Comparison of ENCODE assay signal across 8 cellular contexts in the genomic region with DNA sequence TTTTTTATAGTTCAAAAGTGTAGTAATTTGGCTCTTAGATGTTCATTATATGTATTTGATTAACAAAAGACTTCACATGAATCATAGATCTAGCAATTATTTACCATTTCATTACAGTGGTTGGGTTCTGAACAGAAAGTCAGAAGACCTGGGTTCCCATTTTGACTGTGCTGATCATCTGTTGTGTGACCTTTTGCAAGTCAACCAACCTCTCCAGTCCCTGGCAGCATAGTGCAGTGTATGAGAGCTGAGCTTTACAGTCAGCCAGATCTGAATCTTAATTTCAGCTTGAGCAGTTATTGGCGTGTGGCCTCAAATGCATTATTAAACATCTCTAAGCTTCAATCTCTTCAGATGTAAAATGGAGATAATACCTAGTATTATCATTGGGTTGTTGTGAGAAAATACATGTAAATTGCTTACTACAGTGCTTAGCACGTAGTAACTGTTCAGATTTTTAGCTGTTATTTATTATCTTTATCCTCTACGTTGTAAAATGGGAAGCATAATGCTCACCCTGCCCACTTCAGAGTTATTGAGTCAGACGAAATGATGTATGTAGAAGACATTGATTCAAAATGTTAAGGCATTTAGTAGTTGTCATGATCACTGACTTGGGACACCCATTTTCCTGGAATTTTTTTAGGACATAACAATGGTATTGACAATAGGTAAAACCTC.
DNase-seq lines count a peak whose midpoint lies in the region; ATAC-seq, FAIRE-seq and TF ChIP-seq lines count a peak whose summit lies in the region.

No MANE protein-coding gene starts in this region.

- peaks cover 70% of the 10 kb centered on the region for H3K4me1 Mint-ChIP-seq in activated CD8-positive, alpha-beta T cell treated with anti-CD3 and anti-CD28 coated beads, Interleukin-2, amount 10 ng/mL, durations not matched to agents 7 days and 5 days (ENCODE audit: low read depth)

- H3K4me3 ChIP-seq in liver (ENCODE audit: low read depth in 1 of 3, low read length in 3 of 3) (no peak overlapping the region), HepG2 (replicated peaks in 1 of 3; ENCODE audit: insufficient read depth in 1 of 3, low read depth in 2 of 3, low read length in 3 of 3) (no peak overlapping the region), mucosa of rectum (ENCODE audit: low read length in 2 of 2) (peak overlapping the region in 1 of 2 donors; percentile 75)

- H3K27me3 ChIP-seq in liver (ENCODE audit: control insufficient read depth in 4 of 4, insufficient read depth in 4 of 4, low read length in 3 of 4) (no peaks in the 10 kb centered on the region), HepG2 (ENCODE audit: control insufficient read depth in 1 of 2, insufficient read depth in 2 of 2, low read length in 2 of 2) (no peaks in the 10 kb centered on the region), mucosa of rectum (ENCODE audit: control insufficient read depth in 2 of 2, insufficient read depth in 2 of 2, low read length in 2 of 2) (no peaks in the 10 kb centered on the region)

- no peak for TF ChIP-seq CTCF in liver (IDR thresholded peaks at IDR 0.05; ENCODE audit: low read depth, low read length, missing input control)
- TF ChIP-seq CTCF in HepG2 (CRISPR knock-in tag; IDR thresholded peaks at IDR 0.05), result no peak

- CTCF ChIA-PET in HepG2 (lab: Yijun Ruan, JAX; ENCODE audit: low intra/inter-chr PET ratio, low total read pairs), result no interaction called here
- CTCF ChIA-PET in activated CD8-positive, alpha-beta T cell treated with anti-CD3 and anti-CD28 coated beads, Interleukin-2, amount 10 ng/mL, durations not matched to agents 7 days and 5 days (lab: Charles Lee), result interaction anchor here (0.6 to 6.1 kb wide), 17 partner anchors 9 to 394 kb away, joined by 3 to 79 read pairs (median 6); no protein-coding TSS in a partner anchor

- no peaks in the 10 kb centered on the region for H3K9me3 Mint-ChIP-seq in activated CD8-positive, alpha-beta T cell treated with anti-CD3 and anti-CD28 coated beads, Interleukin-2, amount 10 ng/mL, durations not matched to agents 7 days and 5 days (ENCODE audit: insufficient read depth)

- H3K27ac Mint-ChIP-seq in activated CD8-positive, alpha-beta T cell treated with anti-CD3 and anti-CD28 coated beads, Interleukin-2, amount 10 ng/mL, durations not matched to agents 7 days and 5 days, result peak overlapping the region; percentile 97

- no peak for DNase-seq in HepG2 (ENCODE audit: low spot score)
- DNase-seq in activated CD8-positive, alpha-beta T cell treated with anti-CD3 and anti-CD28 coated beads, Interleukin-2, amount 10 ng/mL, durations not matched to agents 7 days and 5 days, result peak; percentile 70
- DNase-seq in C1 segment of cervical spinal cord (lab: John Stamatoyannopoulos, UW), result no peak
- DNase-seq in SK-N-DZ (ENCODE audit: low spot score), result no peak
- DNase-seq in frontal cortex (ENCODE audit: low spot score in 2 of 2), result no peak

- H3K4me1 ChIP-seq in liver (ENCODE audit: control insufficient read depth in 4 of 4, insufficient read depth in 4 of 4, low read length in 3 of 4) (no peaks in the 10 kb centered on the region), HepG2 (ENCODE audit: insufficient read depth, low read length) (peaks cover 6% of the 10 kb centered on the region; the same call in 1 of the 2 replicates), mucosa of rectum (ENCODE audit: control insufficient read depth in 2 of 2, insufficient read depth in 2 of 2, low read length in 2 of 2) (peaks cover 3 to 4% of the 10 kb centered on the region in 2 donors)

- TF ChIP-seq EP300 in HepG2 (IDR thresholded peaks at IDR 0.05; ENCODE audit: low read depth in 2 of 2, low read length in 2 of 2) (no peak), HepG2 (CRISPR knock-in tag; IDR thresholded peaks at IDR 0.05; ENCODE audit: borderline replicate concordance) (no peak)

- POLR2A ChIA-PET in HepG2 (lab: Yijun Ruan, JAX), result interaction anchor here (0.9 kb wide), 1 partner anchor 8 kb away, joined by 3 read pairs; no protein-coding TSS in a partner anchor
- POLR2A ChIA-PET in activated CD8-positive, alpha-beta T cell treated with anti-CD3 and anti-CD28 coated beads, Interleukin-2, amount 10 ng/mL, durations not matched to agents 7 days and 5 days (lab: Charles Lee), result interaction anchor here (0.6 to 5.8 kb wide), 19 partner anchors 13 to 375 kb away, joined by 3 to 174 read pairs (median 7); no protein-coding TSS in a partner anchor

- H3K27me3 Mint-ChIP-seq in activated CD8-positive, alpha-beta T cell treated with anti-CD3 and anti-CD28 coated beads, Interleukin-2, amount 10 ng/mL, durations not matched to agents 7 days and 5 days (ENCODE audit: low read depth), result no peaks in the 10 kb centered on the region

- H3K9ac ChIP-seq in liver (ENCODE audit: low read depth in 1 of 2, low read length in 2 of 2), result peak overlapping the region in 1 of 2 donors; percentile 67
- no peak overlapping the region for H3K9ac ChIP-seq in HepG2 (ENCODE audit: insufficient read depth, low read depth, low read length)
- H3K9ac ChIP-seq in mucosa of rectum (ENCODE audit: low read depth in 1 of 2, low read length in 2 of 2), result peak overlapping the region; percentile 35 to 41

- FAIRE-seq in HepG2 (lab: Jason Lieb, UNC), result no peak
- FAIRE-seq in frontal cortex (lab: Jason Lieb, UNC), result no peak

- no peaks in the 10 kb centered on the region for H4K20me1 ChIP-seq in HepG2 (ENCODE audit: insufficient read depth, low read length)

- H3K36me3 ChIP-seq in liver (ENCODE audit: control insufficient read depth in 4 of 4, insufficient read depth in 3 of 4, low read depth in 1 of 4, low read length in 3 of 4) (peaks cover 6 to 35% (median 24%) of the 10 kb centered on the region in 4 donors), HepG2 (replicated peaks in 1 of 2; ENCODE audit: control insufficient read depth in 1 of 2, insufficient read depth in 2 of 2, low read length in 2 of 2) (peaks cover 0 to 12% of the 10 kb centered on the region in 2 experiments; a peak in 4 of 5 replicates), mucosa of rectum (ENCODE audit: control insufficient read depth in 2 of 2, insufficient read depth in 2 of 2, low read length in 2 of 2) (peaks cover 61 to 74% of the 10 kb centered on the region in 2 donors)

- no peak for ATAC-seq in HepG2
- peak; percentile 38 for ATAC-seq in HG03175 (IDR thresholded peaks at IDR 0.05; ENCODE audit: unreplicated experiment)
- peak; percentile 35 for ATAC-seq in activated CD8-positive, alpha-beta T cell treated with anti-CD3 and anti-CD28 coated beads, Interleukin-2, amount 10 ng/mL, durations not matched to agents 7 days and 5 days

- H3K4me3 Mint-ChIP-seq in activated CD8-positive, alpha-beta T cell treated with anti-CD3 and anti-CD28 coated beads, Interleukin-2, amount 10 ng/mL, durations not matched to agents 7 days and 5 days, result peak overlapping the region; percentile 87

- no peak for TF ChIP-seq POLR2A in HepG2 (IDR thresholded peaks at IDR 0.05; ENCODE audit: insufficient read depth in 1 of 2, low read depth in 2 of 2, low read length in 2 of 2)

- H2AFZ ChIP-seq in HepG2 (ENCODE audit: low read length), result no peak overlapping the region

- H3K36me3 Mint-ChIP-seq in activated CD8-positive, alpha-beta T cell treated with anti-CD3 and anti-CD28 coated beads, Interleukin-2, amount 10 ng/mL, durations not matched to agents 7 days and 5 days (ENCODE audit: low read depth), result peaks cover 61% of the 10 kb centered on the region

- H3K4me2 ChIP-seq in HepG2 (ENCODE audit: low read depth, low read length), result no peak overlapping the region

- H3K9me3 ChIP-seq in liver (ENCODE audit: control insufficient read depth in 4 of 4, low read length in 3 of 4), result no peaks in the 10 kb centered on the region
- H3K9me3 ChIP-seq in HepG2 (ENCODE audit: low read length), result no peaks in the 10 kb centered on the region
- H3K9me3 ChIP-seq in mucosa of rectum (ENCODE audit: control insufficient read depth in 2 of 2, low read length in 2 of 2), result no peaks in the 10 kb centered on the region

- TF ChIP-seq RAD21 in liver (IDR thresholded peaks at IDR 0.05) (no peak), HepG2 (CRISPR knock-in tag; IDR thresholded peaks at IDR 0.05) (no peak)

- 76% methylated on average over 4 of the region's 4 CpGs for WGBS in liver
- 94% methylated on average over 4 of the region's 4 CpGs for WGBS in HepG2 (ENCODE audit: low lambda C conversion rate)

- H3K27ac ChIP-seq in liver (ENCODE audit: low read depth in 1 of 2, low read length in 2 of 2) (peak overlapping the region; percentile 69), HepG2 (ENCODE audit: extremely low read length, insufficient read depth, low read length) (no peak overlapping the region), mucosa of rectum (ENCODE audit: low read depth in 2 of 2, low read length in 2 of 2) (peak overlapping the region; percentile 69 to 85)

- H3K79me2 ChIP-seq in HepG2 (ENCODE audit: insufficient read depth, low read length), result no peaks in the 10 kb centered on the region

- BruUV-seq in HepG2 (replicated peaks; lab: Mats Ljungman, UMichigan), result no TSS peak

- intact Hi-C loops in HepG2 (cut with micrococcal nuclease; ENCODE audit: unreplicated experiment), result no loop called here

- in situ Hi-C loops in HepG2 (cut with HindIII; ENCODE audit: extremely low pct_ligation_motif_present, low pct_unique_long_range_greater_than_20kb), result no loop called here

TF ChIP-seq in liver, 16 proteins besides CTCF, POLR2A, EP300 and RAD21:
- TF ChIP-seq TAF1 (conservative IDR thresholded peaks at IDR 0.05) (no peak), GABPA (IDR thresholded peaks at IDR 0.05 in 1 of 2, conservative IDR thresholded peaks at IDR 0.05 in 1 of 2) (no peak), NR2F2 (IDR thresholded peaks at IDR 0.05) (no peak), RXRA (IDR thresholded peaks at IDR 0.05) (no peak), SP1 (IDR thresholded peaks at IDR 0.05) (no peak), YY1 (IDR thresholded peaks at IDR 0.05) (no peak)
- TF ChIP-seq, protein P1, sequence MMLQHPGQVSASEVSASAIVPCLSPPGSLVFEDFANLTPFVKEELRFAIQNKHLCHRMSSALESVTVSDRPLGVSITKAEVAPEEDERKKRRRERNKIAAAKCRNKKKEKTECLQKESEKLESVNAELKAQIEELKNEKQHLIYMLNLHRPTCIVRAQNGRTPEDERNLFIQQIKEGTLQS (IDR thresholded peaks at IDR 0.05), result no peak

TF ChIP-seq in HepG2, 621 proteins besides CTCF, POLR2A, EP300 and RAD21 (continues in another document):
- TF ChIP-seq TEAD2 (CRISPR knock-in tag; IDR thresholded peaks at IDR 0.05) (no peak), CHCHD3 (CRISPR knock-in tag; IDR thresholded peaks at IDR 0.05) (no peak), PLRG1 (conservative IDR thresholded peaks at IDR 0.05) (no peak), ZNF446 (CRISPR knock-in tag; IDR thresholded peaks at IDR 0.05) (no peak), MXD4 (CRISPR knock-in tag; IDR thresholded peaks at IDR 0.05) (no peak), HDAC2 (CRISPR knock-in tag; IDR thresholded peaks at IDR 0.05) (no peak), ZNF652 (CRISPR knock-in tag; IDR thresholded peaks at IDR 0.05; ENCODE audit: borderline replicate concordance, low read depth) (no peak), SMARCE1 (IDR thresholded peaks at IDR 0.05; ENCODE audit: borderline replicate concordance) (no peak), HOXD1 (CRISPR knock-in tag; IDR thresholded peaks at IDR 0.05) (no peak)
